27 cellular contexts compared by ENCODE assay signal in the genomic region with DNA sequence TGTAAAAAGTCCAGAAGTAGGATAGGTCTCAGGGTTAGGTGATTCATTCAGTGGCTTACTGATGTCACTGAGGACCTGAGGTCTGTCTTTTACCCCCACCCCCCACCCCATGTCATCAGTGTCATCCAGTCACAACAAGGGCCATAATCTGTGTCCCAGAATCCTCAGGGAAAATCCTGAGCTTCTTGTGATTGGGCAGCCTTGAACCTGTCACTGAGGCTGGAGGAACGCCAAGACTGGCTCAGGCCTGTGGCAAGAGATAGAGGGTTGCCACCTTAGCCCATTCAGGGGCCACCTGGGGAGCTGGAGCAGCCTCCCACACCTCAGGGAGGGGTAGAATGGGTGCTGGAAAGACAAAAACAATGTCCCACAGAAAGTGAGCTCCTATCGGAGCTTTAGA. TPM values are rescaled to one million over a fixed set of nuclear protein-coding genes. Genes with fewer than 3 reads are reported as not detected.
"Had no signal": no experiment of that assay in that cellular context is flagged by ENCODE, and none has a peak within 500 bp of the region (broad histone marks: within the 10 kb centered on the region; RNA-seq: fewer than 3 reads in every experiment).

No MANE protein-coding gene starts in this region.

- H3K9me3 ChIP-seq: Peyer's patch, SJSA1 had no signal

- H3K27ac ChIP-seq: Peyer's patch, SJSA1 had no signal

- H3K27ac Mint-ChIP-seq: activated CD8-positive, alpha-beta T cell treated with anti-CD3 and anti-CD28 coated beads for 36 hours; activated naive CD4-positive, alpha-beta T cell treated with anti-CD3 and anti-CD28 coated beads for 36 hours; activated naive CD8-positive, alpha-beta T cell; activated T-helper 17 cell treated with anti-CD3 and anti-CD28 coated beads, Interleukin-2, amount 50 U/mL, for 72 hours had no signal

- H3K9me3 Mint-ChIP-seq: activated CD8-positive, alpha-beta T cell treated with anti-CD3 and anti-CD28 coated beads for 36 hours; activated naive CD4-positive, alpha-beta T cell treated with anti-CD3 and anti-CD28 coated beads for 36 hours; activated T-cell treated with anti-CD3 and anti-CD28 coated beads, Interleukin-2, amount 50 U/mL, for 4 hours; activated T-helper 17 cell treated with anti-CD3 and anti-CD28 coated beads, Interleukin-2, amount 50 U/mL, for 72 hours had no signal

- H3K27me3 ChIP-seq: Peyer's patch, SJSA1 had no signal

- H3K4me3 ChIP-seq: Peyer's patch, SJSA1 had no signal

- DNase-seq: activated CD4-positive, alpha-beta T cell treated with anti-CD3 and anti-CD28 coated beads for 4 hours; activated CD8-positive, alpha-beta T cell treated with anti-CD3 and anti-CD28 coated beads for 36 hours; activated gamma-delta T cell; activated naive CD4-positive, alpha-beta T cell treated with anti-CD3 and anti-CD28 coated beads for 36 hours; activated T-cell treated with anti-CD3 and anti-CD28 coated beads, Interleukin-2, amount 50 U/mL, for 4 hours; cerebellar nuclear complex; Karpas-422; MM.1S; NCI-H1105 treated with DMSO at 0.1 percent for 48 hours; NCI-H1436 treated with DMSO at 0.1 percent for 48 hours; NCI-H187 treated with DMSO at 0.1 percent for 48 hours; NCI-H2081 treated with DMSO at 0.1 percent for 48 hours; NCI-H446 treated with DMSO at 0.1 percent for 48 hours; NCI-H526; NCI-H774; NK-92 treated with Interleukin-12 subunit alpha and Interleukin-12 subunit beta, amount 100 ng/mL, for 24 hours; OCI-M1; SHP77; SW 1271 had no signal

- H3K27me3 Mint-ChIP-seq: activated CD8-positive, alpha-beta T cell treated with anti-CD3 and anti-CD28 coated beads for 36 hours; activated naive CD8-positive, alpha-beta T cell; activated T-helper 17 cell treated with anti-CD3 and anti-CD28 coated beads, Interleukin-2, amount 50 U/mL, for 72 hours had no signal

- H3K4me1 ChIP-seq: Peyer's patch had no signal

- H3K4me3 Mint-ChIP-seq: activated CD8-positive, alpha-beta T cell treated with anti-CD3 and anti-CD28 coated beads for 36 hours; activated naive CD4-positive, alpha-beta T cell treated with anti-CD3 and anti-CD28 coated beads for 36 hours; activated naive CD8-positive, alpha-beta T cell; activated T-cell treated with anti-CD3 and anti-CD28 coated beads, Interleukin-2, amount 50 U/mL, for 4 hours; activated T-helper 17 cell treated with anti-CD3 and anti-CD28 coated beads, Interleukin-2, amount 50 U/mL, for 72 hours had no signal

- ATAC-seq: activated CD4-positive, CD25-positive, alpha-beta regulatory T cell treated with anti-CD3 and anti-CD28 coated beads, Interleukin-2, amount 50 U/mL, for 24 hours; activated CD8-positive, alpha-beta T cell treated with anti-CD3 and anti-CD28 coated beads for 36 hours; activated T-cell treated with anti-CD3 and anti-CD28 coated beads, Interleukin-2, amount 50 U/mL, for 4 hours; activated T-helper 17 cell treated with anti-CD3 and anti-CD28 coated beads, Interleukin-2, amount 50 U/mL, for 72 hours; SK-N-SH treated with all-trans-retinoic acid at 6 μM for 48 hours had no signal

RNA-seq across cellular contexts. Expression of a gene that starts 38.6 kb away (rescaled TPM):
- total RNA-seq: activated naive CD4-positive, alpha-beta T cell treated with anti-CD3 and anti-CD28 coated beads for 36 hours; cardiac septum; T-helper 1 cell treated with Interleukin-12 subunit alpha and Interleukin-12 subunit beta and Interleukin-4 antibody, amounts not matched to agents 30 ng/mL and 1 ng/mL, for 36 hours had no signal
